ENCODE assay signal across 8 cellular contexts in genomic region chr3:101848754-101849713, GRCh38. TPM values are rescaled to one million over a fixed set of nuclear protein-coding genes. Genes with fewer than 3 reads are reported as not detected.
DNase-seq lines count a peak whose midpoint lies in the region; ATAC-seq, FAIRE-seq and TF ChIP-seq lines count a peak whose summit lies in the region.

Gene NFKBIZ, plus strand, starts transcription at chr3:101849514. Its CDS starts 115 bp downstream, at chr3:101849629.

- WGBS in prostate gland, result under 1% methylated on average over 76 of the region's 95 CpGs

- peaks cover 11% of the 10 kb centered on the region for H3K9me3 Mint-ChIP-seq in T-helper 1 cell treated with Interleukin-12 subunit alpha and Interleukin-12 subunit beta and Interleukin-4 antibody, amounts not matched to agents 30 μg/mL and 1 μg/mL, for 36 hours

- TF ChIP-seq POLR2A in GM12891 (IDR thresholded peaks at IDR 0.05; ENCODE audit: low read depth, low read length), result peak; percentile 98
- TF ChIP-seq POLR2A in prostate gland (IDR thresholded peaks at IDR 0.05), result peak; percentile 98

- FAIRE-seq in GM12891 (lab: Jason Lieb, UNC), result peak; percentile 84

- H3K36me3 Mint-ChIP-seq in T-helper 1 cell treated with Interleukin-12 subunit alpha and Interleukin-12 subunit beta and Interleukin-4 antibody, amounts not matched to agents 30 μg/mL and 1 μg/mL, for 36 hours (ENCODE audit: low read depth), result peaks cover 56% of the 10 kb centered on the region

- H3K27ac ChIP-seq in prostate gland, result peak within 1 kb of the TSS; percentile 95 to 96

- H3K4me3 ChIP-seq in prostate gland, result peak within 1 kb of the TSS; percentile 75 to 94

- intact Hi-C loops in left ventricle myocardium superior (cut with micrococcal nuclease), result no loop called here
- intact Hi-C loops in prostate gland (cut with DNase I), result no loop called here

- ATAC-seq in HG02763 (IDR thresholded peaks at IDR 0.05; ENCODE audit: unreplicated experiment), result peak; percentile 77
- ATAC-seq in left ventricle myocardium superior, result peak; percentile 95

- peaks cover 11% of the 10 kb centered on the region for H3K4me1 ChIP-seq in prostate gland (replicated peaks)

- no peaks in the 10 kb centered on the region for H3K27me3 ChIP-seq in prostate gland (replicated peaks; ENCODE audit: insufficient read depth)

- peak within 1 kb of the TSS; percentile 92 for H3K4me3 Mint-ChIP-seq in T-helper 1 cell treated with Interleukin-12 subunit alpha and Interleukin-12 subunit beta and Interleukin-4 antibody, amounts not matched to agents 30 μg/mL and 1 μg/mL, for 36 hours

- H3K4me1 Mint-ChIP-seq in T-helper 1 cell treated with Interleukin-12 subunit alpha and Interleukin-12 subunit beta and Interleukin-4 antibody, amounts not matched to agents 30 μg/mL and 1 μg/mL, for 36 hours (ENCODE audit: low read depth), result peaks cover 45% of the 10 kb centered on the region

- no peaks in the 10 kb centered on the region for H3K9me3 ChIP-seq in prostate gland

- H3K27me3 Mint-ChIP-seq in T-helper 1 cell treated with Interleukin-12 subunit alpha and Interleukin-12 subunit beta and Interleukin-4 antibody, amounts not matched to agents 30 μg/mL and 1 μg/mL, for 36 hours (ENCODE audit: low read depth), result no peaks in the 10 kb centered on the region

- H3K36me3 ChIP-seq in prostate gland, result peaks cover 0 to 10% of the 10 kb centered on the region in 2 donors

- peak within 1 kb of the TSS; percentile 97 for H3K27ac Mint-ChIP-seq in T-helper 1 cell treated with Interleukin-12 subunit alpha and Interleukin-12 subunit beta and Interleukin-4 antibody, amounts not matched to agents 30 μg/mL and 1 μg/mL, for 36 hours

- DNase-seq in GM12891 (ENCODE audit: insufficient read length, low spot score) (peak; percentile 76), NCI-H1436 treated with DMSO at 0.1 percent for 48 hours (lab: John Stamatoyannopoulos, UW) (peak; percentile 41), amniotic stem cell (lab: John Stamatoyannopoulos, UW) (peak; percentile 92), left ventricle myocardium superior (peak; percentile 97), prostate gland (ENCODE audit: low spot score) (peak; percentile 97), ureter (ENCODE audit: low spot score) (peak; percentile 98)

- peak in 1 of 4 experiments; percentile 30 for TF ChIP-seq CTCF in prostate gland (IDR thresholded peaks at IDR 0.05)

TF ChIP-seq in GM12891, 5 proteins besides CTCF, POLR2A, EP300 and RAD21:
- TF ChIP-seq PAX5 (IDR thresholded peaks at IDR 0.05; ENCODE audit: insufficient read depth, low read length, severe bottlenecking), result peak; percentile 58
- peak; percentile 95 for TF ChIP-seq TAF1 (IDR thresholded peaks at IDR 0.05; ENCODE audit: low read depth, low read length)
- peak; percentile 92 for TF ChIP-seq POU2F2 (IDR thresholded peaks at IDR 0.05; ENCODE audit: low read depth, low read length)
- TF ChIP-seq SPI1 (IDR thresholded peaks at IDR 0.05; ENCODE audit: low read depth, low read length), result no peak
- peak; percentile 99 for TF ChIP-seq POLR2AphosphoS5 (IDR thresholded peaks at IDR 0.05; ENCODE audit: low read depth, low read length)

RNA-seq across cellular contexts. Expression of gene NFKBIZ, which starts in this region (rescaled TPM):
- 30.5 TPM for polyA plus RNA-seq in GM12891 (2012; ENCODE audit: low read depth, missing spikeins)
- total RNA-seq in left ventricle myocardium superior (15.9 TPM), prostate gland (10 to 100 TPM; 25.7 to 38.3 TPM), ureter (81.8 TPM)

Comparison
In these comparisons a context has a peak if more than half of its experiments do, and no peak if none do; other contexts are left out.
1. Peak in every context shown above with its lines: DNase-seq, ATAC-seq, H3K4me3 ChIP-seq and H3K27ac ChIP-seq.
2. DNase-seq: peak in every context shown above with its lines; median percentile 98 in ureter; 97 in left ventricle myocardium superior; 97 in prostate gland; 92 in amniotic stem cell; 76 in GM12891; 41 in NCI-H1436 treated with DMSO at 0.1 percent for 48 hours.